22 cellular contexts compared by ENCODE assay signal in the genomic region with DNA sequence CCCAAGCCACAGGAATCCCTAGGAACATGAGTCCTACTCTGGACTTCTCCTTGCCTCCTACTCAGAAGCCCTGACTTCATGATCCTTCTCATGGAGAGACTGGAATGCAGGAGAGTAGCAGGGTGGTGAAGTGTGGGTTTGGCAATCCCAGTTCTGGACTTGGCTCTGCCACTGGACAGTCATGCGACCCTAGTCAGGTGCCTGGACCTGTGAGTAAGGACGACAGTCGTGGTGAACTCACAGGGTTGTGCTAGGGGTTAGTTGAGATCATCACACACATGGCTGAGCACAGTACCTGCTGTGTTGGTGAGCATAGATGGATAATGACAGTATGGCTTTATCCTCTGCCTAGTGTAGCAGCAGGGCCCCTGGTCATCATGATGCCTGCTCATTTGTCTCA.
"Had no signal": no experiment of that assay in that cellular context is flagged by ENCODE, and none has a peak within 500 bp of the region (broad histone marks: within the 10 kb centered on the region; RNA-seq: fewer than 3 reads in every experiment).

No MANE protein-coding gene starts in this region.

- H3K9me3 ChIP-seq: heart right ventricle, mucosa of descending colon, stomach, suprapubic skin, tibial nerve, uterus had no signal

- H3K36me3 ChIP-seq: cardiac muscle cell, gastroesophageal sphincter, suprapubic skin, tibial nerve, uterus had no signal

- DNase-seq: activated CD4-positive, alpha-beta T cell treated with anti-CD3 and anti-CD28 coated beads, Interleukin-2, amount 10 ng/mL, durations not matched to agents 24 days and 14 days; activated CD4-positive, CD25-positive, alpha-beta regulatory T cell; activated CD8-positive, alpha-beta memory T cell treated with anti-CD3 and anti-CD28 coated beads, Interleukin-2, amount 10 ng/mL, durations not matched to agents 7 days and 5 days; activated CD8-positive, alpha-beta T cell treated with anti-CD3 and anti-CD28 coated beads for 36 hours; activated gamma-delta T cell; activated naive CD4-positive, alpha-beta T cell treated with anti-CD3 and anti-CD28 coated beads, Interleukin-2, amount 50 U/mL, for 16 hours; activated naive CD8-positive, alpha-beta T cell treated with anti-CD3 and anti-CD28 coated beads, Interleukin-2, amount 50 U/mL, for 24 hours; heart right ventricle; islet precursor cell; left colon; mesendoderm; mucosa of descending colon; nephron progenitor cell; small intestine; stimulated activated CD4-positive, alpha-beta T cell treated with anti-CD3 and anti-CD28 coated beads, Interleukin-2, amount 100 ng/mL, for 24 hours; stomach; T-helper 17 cell; uterus had no signal

- H3K4me3 ChIP-seq: cardiac muscle cell, gastroesophageal sphincter, heart right ventricle, mucosa of descending colon, stomach, suprapubic skin, tibial nerve, uterus had no signal

- H3K4me1 ChIP-seq: gastroesophageal sphincter, heart right ventricle, stomach, suprapubic skin, tibial nerve, uterus had no signal

- H3K27me3 ChIP-seq: heart right ventricle, suprapubic skin, tibial nerve, uterus had no signal

- H3K27ac ChIP-seq: cardiac muscle cell, gastroesophageal sphincter, heart right ventricle, stomach, suprapubic skin, tibial nerve, uterus had no signal

- FAIRE-seq: small intestine had no signal
